In the genomic region with DNA sequence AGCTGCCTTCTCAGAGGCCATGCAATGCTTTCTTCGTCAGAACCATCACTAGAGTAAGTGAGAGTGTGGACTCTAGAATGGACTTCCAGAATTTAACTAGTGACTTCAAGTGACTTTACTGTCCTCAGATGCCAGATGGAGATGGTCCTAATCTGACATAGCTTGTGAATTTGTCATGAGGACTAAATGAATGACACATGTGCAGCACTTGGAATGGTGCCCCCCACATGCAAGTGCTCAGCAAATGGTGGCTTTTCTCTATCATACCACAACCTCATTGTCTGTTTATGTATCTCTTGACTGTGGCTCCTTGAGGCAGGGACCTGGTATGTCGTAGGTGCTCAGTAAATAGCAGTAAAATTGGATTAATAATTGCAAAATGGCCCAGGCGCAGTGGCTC, we compare ENCODE assay signal across 28 cellular contexts.
"Had no signal": no experiment of that assay in that cellular context is flagged by ENCODE, and none has a peak within 500 bp of the region (broad histone marks: within the 10 kb centered on the region; RNA-seq: fewer than 3 reads in every experiment).

No MANE protein-coding gene starts in this region.

- H3K36me3 Mint-ChIP-seq: natural killer cell treated with Interleukin-12 subunit alpha and Interleukin-12 subunit beta and Interleukin-15 and Interleukin-18, amount 100 ng/mL, for 72 hours had no signal

- H3K4me1 Mint-ChIP-seq: mesothelial cell of epicardium; stimulated activated memory B cell treated with anti-CD40 and anti-IgM and Interleukin-4, amounts not matched to agents 10 μg/mL and 1 μg/mL and 100 μg/mL, for 72 hours had no signal

- H3K36me3 ChIP-seq: left ventricle myocardium inferior, pancreas, prostate gland, sigmoid colon, uterus had no signal

- FAIRE-seq: pancreas had no signal

- H3K27me3 Mint-ChIP-seq: naive thymus-derived CD4-positive, alpha-beta T cell; natural killer cell treated with Interleukin-12 subunit alpha and Interleukin-12 subunit beta and Interleukin-15 and Interleukin-18, amount 100 ng/mL, for 72 hours; stimulated activated memory B cell treated with anti-CD40 and anti-IgM and Interleukin-4, amounts not matched to agents 10 μg/mL and 1 μg/mL and 100 μg/mL, for 72 hours; stimulated activated naive CD8-positive, alpha-beta T cell treated with anti-CD3 and anti-CD28 coated beads, Interleukin-15, amount 100 ng/mL, for 72 hours; type B pancreatic cell had no signal

- H3K27ac Mint-ChIP-seq: mesothelial cell of epicardium; naive thymus-derived CD4-positive, alpha-beta T cell; stimulated activated memory B cell treated with anti-CD40 and anti-IgM and Interleukin-4, amounts not matched to agents 10 μg/mL and 1 μg/mL and 100 μg/mL, for 72 hours; stimulated activated naive CD8-positive, alpha-beta T cell treated with anti-CD3 and anti-CD28 coated beads, Interleukin-15, amount 100 ng/mL, for 72 hours; type B pancreatic cell had no signal

- H3K27me3 ChIP-seq: hepatocyte, pancreas, sigmoid colon, tibial nerve, uterus had no signal

- DNase-seq: islet precursor cell; left ventricle myocardium inferior; mesendoderm; naive thymus-derived CD4-positive, alpha-beta T cell; nucleus accumbens; pancreas; posterior cingulate gyrus; retina; right cardiac atrium; sigmoid colon; stimulated activated CD4-positive, alpha-beta T cell treated with anti-CD3 and anti-CD28 coated beads, Interleukin-1b, Interleukin-23, amount 100 ng/mL, for 48 hours; stimulated activated CD4-positive, alpha-beta T cell treated with anti-CD3 and anti-CD28 coated beads, Interleukin-2, amount 100 ng/mL, for 48 hours; stimulated activated CD4-positive, alpha-beta T cell treated with anti-CD3 and anti-CD28 coated beads, Interleukin-4, amount 100 ng/mL, for 4 hours; stimulated activated CD8-positive, alpha-beta memory T cell treated with anti-CD3 and anti-CD28 coated beads, Interleukin-4, amount 100 ng/mL, for 48 hours; stimulated activated naive CD4-positive, alpha-beta T cell treated with Interleukin-2 at 50 U/mL for 16 hours; stimulated activated naive CD8-positive, alpha-beta T cell treated with anti-CD3 and anti-CD28 coated beads, Interleukin-15, amount 100 ng/mL, for 72 hours; substantia nigra; uterus had no signal

- H3K27ac ChIP-seq: hepatocyte, left ventricle myocardium inferior, pancreas, prostate gland, sigmoid colon, tibial nerve, uterus had no signal

- H3K79me2 ChIP-seq: hepatocyte had no signal

- H3K4me3 ChIP-seq: hepatocyte, left ventricle myocardium inferior, lung, pancreas, prostate gland, sigmoid colon, smooth muscle cell, tibial nerve, uterus had no signal

- H3K9me3 Mint-ChIP-seq: natural killer cell treated with Interleukin-12 subunit alpha and Interleukin-12 subunit beta and Interleukin-15 and Interleukin-18, amount 100 ng/mL, for 72 hours; neural crest cell; stimulated activated memory B cell treated with anti-CD40 and anti-IgM and Interleukin-4, amounts not matched to agents 10 μg/mL and 1 μg/mL and 100 μg/mL, for 72 hours; type B pancreatic cell had no signal

- H3K4me3 Mint-ChIP-seq: mesothelial cell of epicardium; naive thymus-derived CD4-positive, alpha-beta T cell; natural killer cell treated with Interleukin-12 subunit alpha and Interleukin-12 subunit beta and Interleukin-15 and Interleukin-18, amount 100 ng/mL, for 72 hours; neural crest cell; stimulated activated memory B cell treated with anti-CD40 and anti-IgM and Interleukin-4, amounts not matched to agents 10 μg/mL and 1 μg/mL and 100 μg/mL, for 72 hours; stimulated activated naive CD8-positive, alpha-beta T cell treated with anti-CD3 and anti-CD28 coated beads, Interleukin-15, amount 100 ng/mL, for 72 hours; type B pancreatic cell had no signal

- H3K4me2 ChIP-seq: hepatocyte, smooth muscle cell had no signal

- H3K4me1 ChIP-seq: left ventricle myocardium inferior, pancreas, prostate gland, sigmoid colon, tibial nerve, uterus had no signal

- H2AFZ ChIP-seq: hepatocyte had no signal

- ATAC-seq: naive thymus-derived CD4-positive, alpha-beta T cell; natural killer cell treated with Interleukin-12 subunit alpha and Interleukin-12 subunit beta and Interleukin-15 and Interleukin-18, amount 100 ng/mL, for 72 hours; pancreas; right cardiac atrium; stimulated activated memory B cell treated with anti-CD40 and anti-IgM and Interleukin-4, amounts not matched to agents 10 μg/mL and 1 μg/mL and 100 μg/mL, for 72 hours; stimulated activated naive CD8-positive, alpha-beta T cell treated with anti-CD3 and anti-CD28 coated beads, Interleukin-15, amount 100 ng/mL, for 72 hours had no signal

- H3K9me3 ChIP-seq: pancreas, prostate gland, tibial nerve, uterus had no signal
